24 cellular contexts compared by ENCODE assay signal in genomic region chr1:228036701-228037231, GRCh38. TPM values are rescaled to one million over a fixed set of nuclear protein-coding genes. Genes with fewer than 3 reads are reported as not detected.
DNase-seq lines count a peak whose midpoint lies in the region; FAIRE-seq and TF ChIP-seq lines count a peak whose summit lies in the region.
"Had no signal": no experiment of that assay in that cellular context is flagged by ENCODE, and none has a peak within 500 bp of the region (broad histone marks: within the 10 kb centered on the region; RNA-seq: fewer than 3 reads in every experiment).

No MANE protein-coding gene starts in this region.

- H3K9me3 ChIP-seq in HEK293 (ENCODE audit: control insufficient read depth, insufficient read depth, low read depth, low read length) (no peaks in the 10 kb centered on the region), endodermal cell (ENCODE audit: control insufficient read depth, low read length) (no peaks in the 10 kb centered on the region)
- H3K9me3 ChIP-seq: MG63, ovary, SJSA1 had no signal

- POLR2A ChIA-PET in HEK293 (lab: Yijun Ruan, JAX), result no interaction called here

- H3K27ac Mint-ChIP-seq in endodermal cell, result no peak overlapping the region
- H3K27ac Mint-ChIP-seq in osteocyte (ENCODE audit: unreplicated experiment), result no peak overlapping the region
- H3K27ac Mint-ChIP-seq: activated CD4-positive, alpha-beta T cell treated with anti-CD3 and anti-CD28 coated beads for 36 hours; activated naive CD4-positive, alpha-beta T cell treated with anti-CD3 and anti-CD28 coated beads, Interleukin-2, amount 50 U/mL, for 24 hours; naive thymus-derived CD8-positive, alpha-beta T cell had no signal

- H3K4me1 Mint-ChIP-seq in endodermal cell (peaks cover 3% of the 10 kb centered on the region), osteocyte (ENCODE audit: unreplicated experiment) (peaks cover 2% of the 10 kb centered on the region)
- H3K4me1 Mint-ChIP-seq: activated CD4-positive, alpha-beta T cell treated with anti-CD3 and anti-CD28 coated beads for 36 hours; activated naive CD4-positive, alpha-beta T cell treated with anti-CD3 and anti-CD28 coated beads, Interleukin-2, amount 50 U/mL, for 24 hours had no signal

- DNase-seq in ELF-1 (ENCODE audit: low read depth, low spot score), result peak; percentile 28
- no peak for DNase-seq in endodermal cell
- peak; percentile 73 for DNase-seq in osteocyte (ENCODE audit: extremely low spot score, unreplicated experiment)
- no peak for DNase-seq in RCC 7860 (ENCODE audit: low spot score)
- DNase-seq in activated naive CD4-positive, alpha-beta T cell treated with Interleukin-2 at 50 U/mL for 16 hours, result no peak
- no peak for DNase-seq in OCI-M1 (lab: John Stamatoyannopoulos, UW)
- DNase-seq: activated CD4-positive, alpha-beta T cell treated with anti-CD3 and anti-CD28 coated beads for 36 hours; activated CD8-positive, alpha-beta memory T cell treated with anti-CD3 and anti-CD28 coated beads for 24 hours; central memory CD4-positive, alpha-beta T cell; dermis blood vessel endothelial cell; glutamatergic neuron; MG63; naive thymus-derived CD8-positive, alpha-beta T cell; NCI-H446; stimulated activated CD4-positive, alpha-beta T cell treated with anti-CD3 and anti-CD28 coated beads, Interleukin-4, amount 100 ng/mL, for 1 hour; stimulated activated naive CD4-positive, alpha-beta T cell had no signal

- H3K36me3 Mint-ChIP-seq in endodermal cell (ENCODE audit: low read depth) (no peaks in the 10 kb centered on the region), osteocyte (ENCODE audit: unreplicated experiment) (peaks cover 2% of the 10 kb centered on the region)
- H3K36me3 Mint-ChIP-seq: activated naive CD4-positive, alpha-beta T cell treated with anti-CD3 and anti-CD28 coated beads, Interleukin-2, amount 50 U/mL, for 24 hours; naive thymus-derived CD8-positive, alpha-beta T cell had no signal

- H3K4me3 Mint-ChIP-seq in endodermal cell (no peak overlapping the region), osteocyte (ENCODE audit: unreplicated experiment) (no peak overlapping the region)
- H3K4me3 Mint-ChIP-seq: activated CD4-positive, alpha-beta T cell treated with anti-CD3 and anti-CD28 coated beads for 36 hours; activated naive CD4-positive, alpha-beta T cell treated with anti-CD3 and anti-CD28 coated beads, Interleukin-2, amount 50 U/mL, for 24 hours had no signal

- peaks cover 41% of the 10 kb centered on the region for H3K27me3 ChIP-seq in endodermal cell (ENCODE audit: control insufficient read depth, insufficient read depth, low read length, poor library complexity, severe bottlenecking)
- H3K27me3 ChIP-seq: MG63, ovary had no signal

- CTCF ChIA-PET in HEK293 (lab: Yijun Ruan, JAX), result interaction anchor here (1.3 kb wide), 1 partner anchor 38 kb away, joined by 4 read pairs; no protein-coding TSS in a partner anchor

- no peak overlapping the region for H3K9ac ChIP-seq in endodermal cell (ENCODE audit: extremely low read depth, low read length, poor library complexity, severe bottlenecking)

- TF ChIP-seq CTCF in HEK293 (tag by site-specific recombination; IDR thresholded peaks at IDR 0.05), result no peak
- TF ChIP-seq CTCF in endodermal cell (conservative IDR thresholded peaks at IDR 0.05), result no peak
- no peak for TF ChIP-seq CTCF in osteocyte (IDR thresholded peaks at IDR 0.05)

- no peak for FAIRE-seq in RCC 7860 (lab: Jason Lieb, UNC)
- FAIRE-seq: astrocyte, endothelial cell of umbilical vein had no signal

- no peak overlapping the region for H3K4me3 ChIP-seq in HEK293 (ENCODE audit: low read depth, low read length)
- H3K4me3 ChIP-seq in endodermal cell (ENCODE audit: low read length), result no peak overlapping the region
- H3K4me3 ChIP-seq: MG63, ovary, SJSA1 had no signal

- 82 to 88% methylated on average over 6 to 8 of the region's 8 CpGs for WGBS in endodermal cell (ENCODE audit: insufficient coverage in 1 of 2, insufficient read length in 1 of 2), 2 experiments

- H3K9me3 Mint-ChIP-seq in endodermal cell, result peaks cover 5% of the 10 kb centered on the region
- peaks cover 10% of the 10 kb centered on the region for H3K9me3 Mint-ChIP-seq in osteocyte (ENCODE audit: unreplicated experiment)
- H3K9me3 Mint-ChIP-seq: activated naive CD4-positive, alpha-beta T cell treated with anti-CD3 and anti-CD28 coated beads, Interleukin-2, amount 50 U/mL, for 24 hours had no signal

- H3K4me1 ChIP-seq in HEK293 (ENCODE audit: control insufficient read depth, insufficient read depth, low read length) (no peaks in the 10 kb centered on the region), endodermal cell (ENCODE audit: control insufficient read depth, insufficient read depth, low read length) (peaks cover 4% of the 10 kb centered on the region)
- H3K4me1 ChIP-seq: SJSA1 had no signal

- H3K27ac ChIP-seq in HEK293 (ENCODE audit: extremely low read depth, low read depth, low read length) (no peak overlapping the region), endodermal cell (ENCODE audit: low read depth, low read length) (peak overlapping the region; percentile 99)
- H3K27ac ChIP-seq: C4-2B, ovary, SJSA1 had no signal

- peaks cover 62% of the 10 kb centered on the region for H3K27me3 Mint-ChIP-seq in endodermal cell (ENCODE audit: insufficient read depth)
- H3K27me3 Mint-ChIP-seq in osteocyte (ENCODE audit: unreplicated experiment), result peaks cover 34% of the 10 kb centered on the region

- H3K36me3 ChIP-seq in HEK293 (ENCODE audit: control insufficient read depth in 2 of 2, insufficient read depth in 1 of 2, low read length in 2 of 2), result no peaks in the 10 kb centered on the region
- H3K36me3 ChIP-seq in endodermal cell (ENCODE audit: control insufficient read depth, insufficient read depth, low read length), result no peaks in the 10 kb centered on the region
- H3K36me3 ChIP-seq: MG63, ovary, SJSA1 had no signal

TF ChIP-seq in HEK293, 187 proteins besides CTCF, POLR2A, EP300 and RAD21:
- TF ChIP-seq ZNF311 (tag by site-specific recombination; IDR thresholded peaks at IDR 0.05; ENCODE audit: borderline replicate concordance), result no peak
- no peak for TF ChIP-seq ZNF837 (tag by site-specific recombination; IDR thresholded peaks at IDR 0.05)
- TF ChIP-seq EGR2 (tag by site-specific recombination; IDR thresholded peaks at IDR 0.05; ENCODE audit: low read depth), result peak; percentile 42
- TF ChIP-seq ZNF777 (tag by site-specific recombination; IDR thresholded peaks at IDR 0.05; ENCODE audit: borderline replicate concordance), result no peak
- TF ChIP-seq ZFP3 (tag by site-specific recombination; IDR thresholded peaks at IDR 0.05; ENCODE audit: low read depth), result no peak
- TF ChIP-seq, protein P1, sequence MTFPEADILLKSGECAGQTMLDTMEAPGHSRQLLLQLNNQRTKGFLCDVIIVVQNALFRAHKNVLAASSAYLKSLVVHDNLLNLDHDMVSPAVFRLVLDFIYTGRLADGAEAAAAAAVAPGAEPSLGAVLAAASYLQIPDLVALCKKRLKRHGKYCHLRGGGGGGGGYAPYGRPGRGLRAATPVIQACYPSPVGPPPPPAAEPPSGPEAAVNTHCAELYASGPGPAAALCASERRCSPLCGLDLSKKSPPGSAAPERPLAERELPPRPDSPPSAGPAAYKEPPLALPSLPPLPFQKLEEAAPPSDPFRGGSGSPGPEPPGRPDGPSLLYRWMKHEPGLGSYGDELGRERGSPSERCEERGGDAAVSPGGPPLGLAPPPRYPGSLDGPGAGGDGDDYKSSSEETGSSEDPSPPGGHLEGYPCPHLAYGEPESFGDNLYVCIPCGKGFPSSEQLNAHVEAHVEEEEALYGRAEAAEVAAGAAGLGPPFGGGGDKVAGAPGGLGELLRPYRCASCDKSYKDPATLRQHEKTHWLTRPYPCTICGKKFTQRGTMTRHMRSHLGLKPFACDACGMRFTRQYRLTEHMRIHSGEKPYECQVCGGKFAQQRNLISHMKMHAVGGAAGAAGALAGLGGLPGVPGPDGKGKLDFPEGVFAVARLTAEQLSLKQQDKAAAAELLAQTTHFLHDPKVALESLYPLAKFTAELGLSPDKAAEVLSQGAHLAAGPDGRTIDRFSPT (tag by site-specific recombination; IDR thresholded peaks at IDR 0.05), result 0 out of 2 replicates have a peak, but pooled peaks have one; percentile 23
- TF ChIP-seq ZFHX2 (tag by site-specific recombination; conservative IDR thresholded peaks at IDR 0.05), result peak; percentile 24; the same call in 1 of the 2 replicates
TF ChIP-seq in HEK293: peak in this region for 3.

RNA-seq across cellular contexts. Expression of gene WNT3A, which starts 30.0 kb away (rescaled TPM):
- total RNA-seq in endodermal cell, result under 1 TPM; 0.11 to 0.46 TPM
- polyA plus RNA-seq in endodermal cell (2013, experiment 1 of 2), result 40.2 TPM
- 36.6 TPM for polyA plus RNA-seq in endodermal cell (2013, experiment 2 of 2)
- total RNA-seq in osteocyte, result not detected in 2 replicates
- total RNA-seq: activated CD4-positive, alpha-beta T cell treated with anti-CD3 and anti-CD28 coated beads for 36 hours; astrocyte; dermis blood vessel endothelial cell; endothelial cell of umbilical vein; naive thymus-derived CD8-positive, alpha-beta T cell; ovary; SJSA1; T-helper 1 cell treated with Interleukin-12 subunit alpha and Interleukin-12 subunit beta and Interleukin-4 antibody, amounts not matched to agents 30 ng/mL and 1 ng/mL, for 36 hours had no signal
- polyA plus RNA-seq: endothelial cell of umbilical vein; naive thymus-derived CD8-positive, alpha-beta T cell; ovary had no signal

RNA-seq across cellular contexts. Expression of gene ARF1, which starts 45.7 kb away (rescaled TPM):
- total RNA-seq in endodermal cell (100 to 1,000 TPM; 322 to 372 TPM), osteocyte (305 and 306 TPM in 2 replicates)
- 397 TPM for polyA plus RNA-seq in endodermal cell (2013, experiment 1 of 2)
- polyA plus RNA-seq in endodermal cell (2013, experiment 2 of 2), result 397 TPM

Comparison
In these comparisons a context has a peak if more than half of its experiments do, and no peak if none do; other contexts are left out.
1. DNase-seq: peak in ELF-1 (single experiment) and osteocyte (single experiment); none in endodermal cell (single experiment), RCC 7860 (single experiment), activated naive CD4-positive, alpha-beta T cell treated with Interleukin-2 at 50 U/mL for 16 hours (single experiment) and OCI-M1 (single experiment).